In genomic region chr5:28575368-28575767, GRCh38 we compare ENCODE assay signal across 25 cellular contexts.
DNase-seq lines count a peak whose midpoint lies in the region; ATAC-seq, FAIRE-seq and TF ChIP-seq lines count a peak whose summit lies in the region.
"Had no signal": no experiment of that assay in that cellular context is flagged by ENCODE, and none has a peak within 500 bp of the region (broad histone marks: within the 10 kb centered on the region; RNA-seq: fewer than 3 reads in every experiment).

No MANE protein-coding gene starts in this region.

- H3K9ac ChIP-seq in kidney (ENCODE audit: low read length in 2 of 2) (no peak overlapping the region), trophoblast cell (ENCODE audit: low read length) (no peak overlapping the region)
- H3K9ac ChIP-seq: BLaER1 treated with 17β-estradiol and CSF1 and Interleukin-3, amounts not matched to agents 10 nM and 100 nM had no signal

- peak overlapping the region; percentile 72 for H2AK5ac ChIP-seq in trophoblast cell (ENCODE audit: low read length)

- no peak for DNase-seq in GM23338 (ENCODE audit: low spot score)
- DNase-seq in kidney = peak; percentile 56
- DNase-seq in trophoblast cell = no peak
- no peak for DNase-seq in NOMO-1 (lab: John Stamatoyannopoulos, UW; ENCODE audit: unreplicated experiment in 2 of 2)
- DNase-seq in NK-92 treated with Interleukin-12 subunit alpha and Interleukin-12 subunit beta, amount 100 ng/mL, for 24 hours (lab: John Stamatoyannopoulos, UW) = no peak
- no peak for DNase-seq in DMS 273 (lab: John Stamatoyannopoulos, UW; ENCODE audit: unreplicated experiment)
- no peak for DNase-seq in T-helper 2 cell
- DNase-seq: 8988T; BE2C; Calu3; CD4-positive, alpha-beta T cell; CD8-positive, alpha-beta T cell; DMS 273 treated with DMSO at 0.1 percent for 48 hours; DMS79; DND-41; EL; GDM1 had no signal

- TF ChIP-seq CTCF in GM23338 (conservative IDR thresholded peaks at IDR 0.05; ENCODE audit: low read depth in 2 of 2) (no peak), kidney (IDR thresholded peaks at IDR 0.05; ENCODE audit: borderline replicate concordance, extremely low read depth, insufficient read depth) (no peak)

- H2BK120ac ChIP-seq in trophoblast cell (ENCODE audit: insufficient read depth, low read length, poor library complexity) = peak overlapping the region; percentile 46

- H3K14ac ChIP-seq in trophoblast cell (ENCODE audit: low read length) = peak overlapping the region; percentile 4

- ATAC-seq in GM23338 = no peak; the same call in 2 of the 3 replicates
- ATAC-seq: CD8-positive, alpha-beta T cell had no signal

- no peak overlapping the region for H3K4me2 ChIP-seq in GM23338
- no peak overlapping the region for H3K4me2 ChIP-seq in trophoblast cell (ENCODE audit: low read length)

- no peaks in the 10 kb centered on the region for H3K27me3 Mint-ChIP-seq in GM23338 (ENCODE audit: insufficient read depth, low read depth, poor library complexity)
- H3K27me3 Mint-ChIP-seq: CD4-positive, alpha-beta T cell had no signal

- intact Hi-C loops in kidney (cut with DNase I) = no loop called here

- H2AFZ ChIP-seq in GM23338 (peak overlapping the region; percentile 79; the same call in 1 of the 2 replicates), trophoblast cell (ENCODE audit: insufficient read depth, low read length, poor library complexity) (no peak overlapping the region)

- no peak overlapping the region for H4K12ac ChIP-seq in trophoblast cell (ENCODE audit: low read depth, low read length)

- peak overlapping the region; percentile 39 for H4K91ac ChIP-seq in trophoblast cell (ENCODE audit: low read depth, low read length)

- no peak overlapping the region for H3K27ac Mint-ChIP-seq in GM23338
- H3K27ac Mint-ChIP-seq: CD4-positive, alpha-beta T cell; CD8-positive, alpha-beta T cell had no signal

- peak overlapping the region; percentile 17 for H4K8ac ChIP-seq in trophoblast cell (ENCODE audit: low read depth, low read length)

- no peaks in the 10 kb centered on the region for H3K79me2 ChIP-seq in GM23338 (replicated peaks; ENCODE audit: insufficient read depth)
- no peaks in the 10 kb centered on the region for H3K79me2 ChIP-seq in trophoblast cell (ENCODE audit: control insufficient read depth, insufficient read depth, low read length, poor library complexity)

- H3K4me3 ChIP-seq in GM23338 (no peak overlapping the region), kidney (ENCODE audit: low read length in 2 of 2) (no peak overlapping the region), trophoblast cell (ENCODE audit: low read depth, low read length) (no peak overlapping the region)
- H3K4me3 ChIP-seq: BLaER1 treated with 17β-estradiol and CSF1 and Interleukin-3, amounts not matched to agents 10 nM and 100 nM; GM12878 had no signal

- peak overlapping the region; percentile 52 for H2BK12ac ChIP-seq in trophoblast cell (ENCODE audit: low read length)

- H3K4me1 Mint-ChIP-seq in GM23338 = no peaks in the 10 kb centered on the region

- peaks cover 5% of the 10 kb centered on the region for H3K79me1 ChIP-seq in trophoblast cell (ENCODE audit: low read length)

- H4K20me1 ChIP-seq in GM23338 (replicated peaks; ENCODE audit: insufficient read depth) = no peaks in the 10 kb centered on the region
- H4K20me1 ChIP-seq: BLaER1 treated with 17β-estradiol and CSF1 and Interleukin-3, amounts not matched to agents 10 nM and 100 nM had no signal

- no peaks in the 10 kb centered on the region for H3F3A ChIP-seq in GM23338 (replicated peaks; ENCODE audit: low read depth)

- no peaks in the 10 kb centered on the region for H3K36me3 Mint-ChIP-seq in GM23338 (ENCODE audit: low read depth)
- H3K36me3 Mint-ChIP-seq: CD8-positive, alpha-beta T cell had no signal

- H3K36me3 ChIP-seq in GM23338 (ENCODE audit: insufficient read depth) (no peaks in the 10 kb centered on the region), kidney (ENCODE audit: control insufficient read depth in 1 of 2, insufficient read depth in 2 of 2, low read length in 2 of 2) (no peaks in the 10 kb centered on the region), trophoblast cell (ENCODE audit: control insufficient read depth in 1 of 2, insufficient read depth in 2 of 2, low read length in 2 of 2) (no peaks in the 10 kb centered on the region)
- H3K36me3 ChIP-seq: BE2C; BLaER1 treated with 17β-estradiol and CSF1 and Interleukin-3, amounts not matched to agents 10 nM and 100 nM had no signal

- no peak overlapping the region for H3K4ac ChIP-seq in trophoblast cell (ENCODE audit: low read depth, low read length)

- no peak overlapping the region for H3K4me3 Mint-ChIP-seq in GM23338
- H3K4me3 Mint-ChIP-seq: CD4-positive, alpha-beta T cell; CD8-positive, alpha-beta T cell had no signal

- H3K9me3 ChIP-seq in kidney (ENCODE audit: control insufficient read depth in 1 of 2, low read length in 2 of 2) (no peaks in the 10 kb centered on the region), trophoblast cell (ENCODE audit: insufficient read depth, low read depth, low read length) (peaks cover 2% of the 10 kb centered on the region)
- H3K9me3 ChIP-seq: BE2C, Caco-2 had no signal

- WGBS in trophoblast cell (ENCODE audit: extremely low coverage, insufficient coverage, insufficient read length) = no CpG with 5 or more reads among the region's 7 CpGs

- H3K23ac ChIP-seq in trophoblast cell (ENCODE audit: low read length) = no peak overlapping the region

- H3K9me3 Mint-ChIP-seq in GM23338 = 0 out of 3 replicates have a peak, but pooled peaks cover 2% of the 10 kb centered on the region

- no peaks in the 10 kb centered on the region for H3K4me1 ChIP-seq in GM23338 (ENCODE audit: insufficient read depth)
- no peaks in the 10 kb centered on the region for H3K4me1 ChIP-seq in kidney (ENCODE audit: control insufficient read depth in 1 of 2, insufficient read depth in 1 of 2, low read depth in 1 of 2, low read length in 2 of 2)
- H3K4me1 ChIP-seq in trophoblast cell (ENCODE audit: control insufficient read depth in 1 of 2, insufficient read depth in 2 of 2, low read length in 2 of 2) = no peaks in the 10 kb centered on the region
- H3K4me1 ChIP-seq: BE2C, Caco-2 had no signal

- no peak overlapping the region for H3K27ac ChIP-seq in GM23338 (ENCODE audit: low read depth)
- no peak overlapping the region for H3K27ac ChIP-seq in kidney (ENCODE audit: low read depth in 2 of 2, low read length in 2 of 2)
- no peak overlapping the region for H3K27ac ChIP-seq in trophoblast cell (ENCODE audit: low read depth, low read length)
- H3K27ac ChIP-seq: C4-2B had no signal

- H2BK5ac ChIP-seq in trophoblast cell (ENCODE audit: low read depth, low read length, poor library complexity) = no peak overlapping the region

- H3K27me3 ChIP-seq in GM23338 (ENCODE audit: insufficient read depth) (no peaks in the 10 kb centered on the region), trophoblast cell (ENCODE audit: insufficient read depth, low read length) (no peaks in the 10 kb centered on the region)
- H3K27me3 ChIP-seq: BE2C; BLaER1 treated with 17β-estradiol and CSF1 and Interleukin-3, amounts not matched to agents 10 nM and 100 nM had no signal

- no peaks in the 10 kb centered on the region for H3K9me2 ChIP-seq in GM23338 (ENCODE audit: insufficient read depth)

- FAIRE-seq in kidney (lab: Jason Lieb, UNC) = no peak
- FAIRE-seq: A204.1, D721Med, GM12878, GM12892, GM18507 had no signal

- peak overlapping the region; percentile 21 for H3K18ac ChIP-seq in trophoblast cell (ENCODE audit: low read length)

TF ChIP-seq in GM23338, 12 proteins besides CTCF, POLR2A, EP300 and RAD21 (continues in another document):
- no peak for TF ChIP-seq NANOG (IDR thresholded peaks at IDR 0.05; ENCODE audit: borderline replicate concordance)
- TF ChIP-seq JUNB (IDR thresholded peaks at IDR 0.05; ENCODE audit: unreplicated experiment) = no peak
- no peak for TF ChIP-seq STAT1 (IDR thresholded peaks at IDR 0.05; ENCODE audit: unreplicated experiment)
- TF ChIP-seq ZNF331 (CRISPR knock-in tag; IDR thresholded peaks at IDR 0.05; ENCODE audit: low read depth) = no peak
- TF ChIP-seq POLR2AphosphoS5 (IDR thresholded peaks at IDR 0.05; ENCODE audit: low read depth) = no peak
